Comparison of ENCODE assay signal across 24 cellular contexts in genomic region chr15:29135266-29135665, GRCh38.
"Had no signal": no experiment of that assay in that cellular context is flagged by ENCODE, and none has a peak within 500 bp of the region (broad histone marks: within the 10 kb centered on the region; RNA-seq: fewer than 3 reads in every experiment).

No MANE protein-coding gene starts in this region.

- DNase-seq: activated CD4-positive, alpha-beta memory T cell treated with anti-CD3 and anti-CD28 coated beads for 36 hours; activated CD4-positive, alpha-beta T cell treated with anti-CD3 and anti-CD28 coated beads for 48 hours; activated CD8-positive, alpha-beta memory T cell treated with anti-CD3 and anti-CD28 coated beads, Interleukin-2, amount 50 U/mL, for 48 hours; activated gamma-delta T cell; activated naive CD4-positive, alpha-beta T cell treated with anti-CD3 and anti-CD28 coated beads, Interleukin-2, amount 10 ng/mL, durations not matched to agents 7 days and 5 days; activated T-cell treated with anti-CD3 and anti-CD28 coated beads, Interleukin-2, amount 50 U/mL, for 24 hours; central memory CD4-positive, alpha-beta T cell; gastrocnemius medialis; hippocampal formation; left cardiac atrium; left ventricle myocardium superior; stimulated activated CD4-positive, alpha-beta T cell treated with anti-CD3 and anti-CD28 coated beads, Interleukin-15, amount 100 ng/mL, for 24 hours; stimulated activated CD4-positive, alpha-beta T cell treated with anti-CD3 and anti-CD28 coated beads, Interleukin-2, amount 100 ng/mL, for 24 hours; stimulated activated naive CD8-positive, alpha-beta T cell treated with anti-CD3 and anti-CD28 coated beads, Interleukin-15, Interleukin-2, amounts not matched to agents 100 U/mL and 50 U/mL, for 24 hours; T-helper 9 cell; testis; transverse colon; WERI-Rb-1 had no signal

- H3K36me3 Mint-ChIP-seq: activated CD4-positive, alpha-beta memory T cell treated with anti-CD3 and anti-CD28 coated beads for 36 hours; activated naive CD4-positive, alpha-beta T cell treated with anti-CD3 and anti-CD28 coated beads, Interleukin-2, amount 10 ng/mL, durations not matched to agents 7 days and 5 days; activated naive CD8-positive, alpha-beta T cell treated with anti-CD3 and anti-CD28 coated beads, Interleukin-2, amount 10 ng/mL, durations not matched to agents 7 days and 5 days had no signal

- H3K27ac ChIP-seq: gastrocnemius medialis, pancreas, prostate gland, testis, transverse colon, WERI-Rb-1 had no signal

- H3K27me3 ChIP-seq: pancreas, testis had no signal

- FAIRE-seq: endothelial cell of umbilical vein, keratinocyte, pancreas had no signal

- H3K36me3 ChIP-seq: gastrocnemius medialis, pancreas, prostate gland, transverse colon, WERI-Rb-1 had no signal

- H3K4me3 ChIP-seq: gastrocnemius medialis, pancreas, prostate gland, testis, transverse colon had no signal

- H3K4me1 ChIP-seq: gastrocnemius medialis, pancreas, prostate gland had no signal

- H3K27ac Mint-ChIP-seq: activated CD4-positive, alpha-beta memory T cell treated with anti-CD3 and anti-CD28 coated beads for 36 hours; activated naive CD4-positive, alpha-beta T cell treated with anti-CD3 and anti-CD28 coated beads, Interleukin-2, amount 10 ng/mL, durations not matched to agents 7 days and 5 days; activated naive CD8-positive, alpha-beta T cell treated with anti-CD3 and anti-CD28 coated beads, Interleukin-2, amount 10 ng/mL, durations not matched to agents 7 days and 5 days; activated T-cell treated with anti-CD3 and anti-CD28 coated beads, Interleukin-2, amount 50 U/mL, for 24 hours; T-helper 1 cell treated with Interleukin-12 subunit alpha and Interleukin-12 subunit beta and Interleukin-4 antibody, amounts not matched to agents 30 μg/mL and 1 μg/mL, for 36 hours had no signal

- H3K4me3 Mint-ChIP-seq: activated CD4-positive, alpha-beta memory T cell treated with anti-CD3 and anti-CD28 coated beads for 36 hours; activated naive CD4-positive, alpha-beta T cell treated with anti-CD3 and anti-CD28 coated beads, Interleukin-2, amount 10 ng/mL, durations not matched to agents 7 days and 5 days; activated naive CD8-positive, alpha-beta T cell treated with anti-CD3 and anti-CD28 coated beads, Interleukin-2, amount 10 ng/mL, durations not matched to agents 7 days and 5 days; activated T-cell treated with anti-CD3 and anti-CD28 coated beads, Interleukin-2, amount 50 U/mL, for 24 hours; T-helper 1 cell treated with Interleukin-12 subunit alpha and Interleukin-12 subunit beta and Interleukin-4 antibody, amounts not matched to agents 30 μg/mL and 1 μg/mL, for 36 hours had no signal

- H3K9me3 ChIP-seq: gastrocnemius medialis, pancreas, prostate gland, testis, transverse colon had no signal

- H3K9me3 Mint-ChIP-seq: activated CD4-positive, alpha-beta memory T cell treated with anti-CD3 and anti-CD28 coated beads for 36 hours; activated naive CD4-positive, alpha-beta T cell treated with anti-CD3 and anti-CD28 coated beads, Interleukin-2, amount 10 ng/mL, durations not matched to agents 7 days and 5 days; activated naive CD8-positive, alpha-beta T cell treated with anti-CD3 and anti-CD28 coated beads, Interleukin-2, amount 10 ng/mL, durations not matched to agents 7 days and 5 days; activated T-cell treated with anti-CD3 and anti-CD28 coated beads, Interleukin-2, amount 50 U/mL, for 24 hours; T-helper 1 cell treated with Interleukin-12 subunit alpha and Interleukin-12 subunit beta and Interleukin-4 antibody, amounts not matched to agents 30 μg/mL and 1 μg/mL, for 36 hours had no signal
